Comparison of ENCODE assay signal across 25 cellular contexts in the genomic region with DNA sequence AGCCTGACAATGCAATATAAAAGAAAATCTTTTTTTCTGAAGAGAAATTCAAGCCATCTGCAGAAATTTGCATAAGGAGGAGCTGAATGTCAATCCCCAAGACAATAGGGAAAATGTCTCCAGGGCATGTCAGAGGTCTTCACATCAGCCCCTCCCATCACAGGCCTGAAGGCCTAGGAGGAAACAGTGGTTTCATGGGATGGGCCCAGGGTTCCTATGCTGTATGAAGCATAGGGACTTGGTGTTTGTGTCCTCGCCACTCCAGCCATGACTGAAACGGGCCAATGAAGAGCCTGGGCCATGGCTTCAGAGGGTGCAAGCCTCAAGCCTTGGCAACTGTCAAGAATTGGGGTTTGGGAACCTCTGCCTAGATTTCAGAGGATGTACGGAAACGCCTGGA.
"Had no signal": no experiment of that assay in that cellular context is flagged by ENCODE, and none has a peak within 500 bp of the region (broad histone marks: within the 10 kb centered on the region; RNA-seq: fewer than 3 reads in every experiment).

No MANE protein-coding gene starts in this region.

- H3K27me3 ChIP-seq: colonic mucosa, esophagus squamous epithelium, foreskin keratinocyte, gastrocnemius medialis, heart left ventricle had no signal

- H3K27me3 Mint-ChIP-seq: dendritic cell treated with granulocyte-macrophage colony-stimulating factor and Interleukin-4, amounts not matched to agents 40 ng/mL and 50 ng/mL, for 4 days; effector memory CD8-positive, alpha-beta T cell had no signal

- H3K4me1 ChIP-seq: colonic mucosa, esophagus muscularis mucosa, esophagus squamous epithelium, foreskin keratinocyte, gastrocnemius medialis, gastroesophageal sphincter, heart left ventricle, heart right ventricle had no signal

- ATAC-seq: effector memory CD8-positive, alpha-beta T cell; esophagus mucosa; foreskin keratinocyte; gastrocnemius medialis; gastroesophageal sphincter; heart left ventricle; heart right ventricle had no signal

- H3K9me3 ChIP-seq: colonic mucosa, esophagus muscularis mucosa, gastrocnemius medialis had no signal

- H3K36me3 ChIP-seq: colonic mucosa, esophagus muscularis mucosa, esophagus squamous epithelium, gastrocnemius medialis, gastroesophageal sphincter, heart left ventricle, heart right ventricle had no signal

- H3K27ac ChIP-seq: colonic mucosa, coronary artery, dorsolateral prefrontal cortex, epithelial cell of prostate, esophagus muscularis mucosa, esophagus squamous epithelium, foreskin keratinocyte, gastrocnemius medialis, gastroesophageal sphincter, heart left ventricle, heart right ventricle had no signal

- H3K4me3 Mint-ChIP-seq: dendritic cell treated with granulocyte-macrophage colony-stimulating factor and Interleukin-4, amounts not matched to agents 40 ng/mL and 50 ng/mL, for 4 days; effector memory CD8-positive, alpha-beta T cell; endodermal cell had no signal

- H3K27ac Mint-ChIP-seq: dendritic cell treated with granulocyte-macrophage colony-stimulating factor and Interleukin-4, amounts not matched to agents 40 ng/mL and 50 ng/mL, for 4 days; effector memory CD8-positive, alpha-beta T cell; endodermal cell had no signal

- H3K4me3 ChIP-seq: colonic mucosa, coronary artery, dorsolateral prefrontal cortex, esophagus muscularis mucosa, esophagus squamous epithelium, gastrocnemius medialis, gastroesophageal sphincter, heart left ventricle, heart right ventricle had no signal

- DNase-seq: colonic mucosa; cortex of kidney; dermis blood vessel endothelial cell; dorsolateral prefrontal cortex; effector CD4-positive, alpha-beta T cell; effector CD8-positive, alpha-beta T cell; effector memory CD4-positive, alpha-beta T cell; effector memory CD8-positive, alpha-beta T cell; endodermal cell; erythroblast; esophagus squamous epithelium; foreskin fibroblast; foreskin keratinocyte; foreskin melanocyte; gastrocnemius medialis; glutamatergic neuron; head of caudate nucleus; heart left ventricle; heart right ventricle had no signal
